16 cellular contexts compared by ENCODE assay signal in the genomic region with DNA sequence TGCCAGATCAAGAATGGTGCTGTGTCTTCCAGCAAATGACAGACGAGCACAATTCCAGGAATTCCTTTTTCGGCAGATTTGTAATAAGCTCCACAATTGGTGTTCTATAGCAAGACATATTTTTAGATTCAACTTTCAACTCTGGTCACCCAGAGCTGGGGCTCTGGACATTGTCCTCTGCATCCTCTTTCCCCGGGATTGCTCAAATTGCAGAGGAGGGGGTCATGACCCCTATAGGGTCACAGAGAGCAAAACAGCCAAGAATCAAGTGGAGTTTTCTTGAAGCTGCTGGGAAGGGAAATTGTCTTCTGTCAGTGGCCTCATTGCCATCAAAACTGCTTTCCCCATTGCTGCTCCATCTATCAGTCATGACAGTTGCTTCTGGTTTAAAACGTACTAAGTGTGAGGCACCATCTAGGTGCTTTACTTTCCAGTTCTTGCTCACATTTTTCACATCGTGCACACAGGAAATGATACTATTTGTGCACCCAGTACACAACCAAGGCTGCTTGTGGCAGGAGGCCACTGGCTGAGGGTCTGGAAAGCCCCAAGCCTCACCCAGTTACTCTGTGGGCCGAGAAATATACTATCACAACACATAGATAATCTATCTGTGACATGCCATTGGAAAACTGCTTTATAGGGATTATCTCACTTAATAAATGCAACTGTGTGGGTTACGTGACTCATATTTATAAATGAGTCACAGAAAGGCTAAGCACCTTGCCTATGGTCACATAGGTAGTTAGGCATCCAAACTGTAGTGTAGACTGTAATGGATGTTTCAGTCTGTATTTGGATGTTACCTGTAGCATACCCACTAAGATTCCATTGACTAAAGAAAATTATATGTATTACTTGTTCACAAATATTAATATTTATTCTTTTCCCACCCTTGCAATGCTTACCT.
DNase-seq lines count a peak whose midpoint lies in the region; ATAC-seq, FAIRE-seq and TF ChIP-seq lines count a peak whose summit lies in the region.
"Had no signal": no experiment of that assay in that cellular context is flagged by ENCODE, and none has a peak within 500 bp of the region (broad histone marks: within the 10 kb centered on the region; RNA-seq: fewer than 3 reads in every experiment).

No MANE protein-coding gene starts in this region.

- peak; percentile 86 for FAIRE-seq in GM12891 (lab: Jason Lieb, UNC)

- H3K4me1 Mint-ChIP-seq in activated T-helper 2 cell treated with anti-CD3 and anti-CD28 coated beads, Interferon-gamma antibody, Interleukin-2, Interleukin-4, amounts not matched to agents 10 μg/mL and 5 μg/mL and 100 μg/mL, durations not matched to agents 14 hours and 24 hours and 36 hours (ENCODE audit: low read depth): peaks cover 10% of the 10 kb centered on the region
- H3K4me1 Mint-ChIP-seq in T-cell: peaks cover 0 to 1% (median 0%) of the 10 kb centered on the region in 3 donors

- TF ChIP-seq CTCF in foreskin fibroblast (IDR thresholded peaks at IDR 0.05; ENCODE audit: low read depth, low read length): no peak

- H3K4me3 ChIP-seq in foreskin fibroblast (ENCODE audit: low read depth in 1 of 2, low read length in 2 of 2): no peak overlapping the region
- H3K4me3 ChIP-seq: ovary had no signal

- peak overlapping the region; percentile 58 for H3K27ac Mint-ChIP-seq in activated T-helper 2 cell treated with anti-CD3 and anti-CD28 coated beads, Interferon-gamma antibody, Interleukin-2, Interleukin-4, amounts not matched to agents 10 μg/mL and 5 μg/mL and 100 μg/mL, durations not matched to agents 14 hours and 24 hours and 36 hours
- H3K27ac Mint-ChIP-seq in T-cell: no peak overlapping the region
- H3K27ac Mint-ChIP-seq: CD8-positive, alpha-beta T cell; HFFc6 had no signal

- H3K36me3 Mint-ChIP-seq in activated T-helper 2 cell treated with anti-CD3 and anti-CD28 coated beads, Interferon-gamma antibody, Interleukin-2, Interleukin-4, amounts not matched to agents 10 μg/mL and 5 μg/mL and 100 μg/mL, durations not matched to agents 14 hours and 24 hours and 36 hours (ENCODE audit: low read depth): no peaks in the 10 kb centered on the region
- H3K36me3 Mint-ChIP-seq in T-cell: no peaks in the 10 kb centered on the region
- H3K36me3 Mint-ChIP-seq: CD8-positive, alpha-beta T cell had no signal

- peak; percentile 95 for ATAC-seq in GM18868 (IDR thresholded peaks at IDR 0.05; ENCODE audit: unreplicated experiment)
- ATAC-seq in HG02970 (IDR thresholded peaks at IDR 0.05; ENCODE audit: low FRiP score, unreplicated experiment): peak; percentile 49
- no peak for ATAC-seq in T-cell (replicated peaks in 1 of 4)
- ATAC-seq: CD8-positive, alpha-beta T cell; Right ventricle myocardium inferior had no signal

- intact Hi-C loops in activated T-helper 2 cell treated with anti-CD3 and anti-CD28 coated beads, Interferon-gamma antibody, Interleukin-2, Interleukin-4, amounts not matched to agents 10 μg/mL and 5 μg/mL and 100 μg/mL, durations not matched to agents 14 hours and 24 hours and 36 hours (cut with micrococcal nuclease): no loop called here

- TF ChIP-seq POLR2A in GM12891 (IDR thresholded peaks at IDR 0.05; ENCODE audit: low read depth, low read length): no peak

- no peak overlapping the region for H3K4me3 Mint-ChIP-seq in activated T-helper 2 cell treated with anti-CD3 and anti-CD28 coated beads, Interferon-gamma antibody, Interleukin-2, Interleukin-4, amounts not matched to agents 10 μg/mL and 5 μg/mL and 100 μg/mL, durations not matched to agents 14 hours and 24 hours and 36 hours (ENCODE audit: low read depth)
- no peak overlapping the region for H3K4me3 Mint-ChIP-seq in T-cell
- H3K4me3 Mint-ChIP-seq: CD8-positive, alpha-beta T cell; HFFc6 had no signal

- H3K9me3 Mint-ChIP-seq in activated T-helper 2 cell treated with anti-CD3 and anti-CD28 coated beads, Interferon-gamma antibody, Interleukin-2, Interleukin-4, amounts not matched to agents 10 μg/mL and 5 μg/mL and 100 μg/mL, durations not matched to agents 14 hours and 24 hours and 36 hours: peaks cover 8% of the 10 kb centered on the region
- H3K9me3 Mint-ChIP-seq in T-cell: peaks cover 0 to 3% (median 0%) of the 10 kb centered on the region in 3 donors
- H3K9me3 Mint-ChIP-seq: CD8-positive, alpha-beta T cell; HFFc6 had no signal

- POLR2A ChIA-PET in T-cell (lab: Charles Lee): no interaction called here

- CTCF ChIA-PET in T-cell (lab: Charles Lee): no interaction called here

- no peaks in the 10 kb centered on the region for H3K27me3 Mint-ChIP-seq in activated T-helper 2 cell treated with anti-CD3 and anti-CD28 coated beads, Interferon-gamma antibody, Interleukin-2, Interleukin-4, amounts not matched to agents 10 μg/mL and 5 μg/mL and 100 μg/mL, durations not matched to agents 14 hours and 24 hours and 36 hours (ENCODE audit: low read depth)
- peaks cover 9 to 16% of the 10 kb centered on the region in 2 donors for H3K27me3 Mint-ChIP-seq in T-cell

- DNase-seq in GM12891 (ENCODE audit: insufficient read length, low spot score) (no peak), anterior cingulate cortex (lab: John Stamatoyannopoulos, UW) (no peak), T-cell (no peak), foreskin fibroblast (no peak), superior temporal gyrus (ENCODE audit: extremely low spot score) (no peak)
- DNase-seq in activated T-helper 2 cell treated with anti-CD3 and anti-CD28 coated beads, Interferon-gamma antibody, Interleukin-2, Interleukin-4, amounts not matched to agents 10 μg/mL and 5 μg/mL and 100 μg/mL, durations not matched to agents 14 hours and 24 hours and 36 hours (ENCODE audit: low spot score): peak; percentile 11
- DNase-seq: CD8-positive, alpha-beta T cell; head of caudate nucleus; HFFc6; NCI-H2171 treated with DMSO at 0.1 percent for 48 hours; ovary; stimulated activated CD4-positive, alpha-beta T cell treated with anti-CD3 and anti-CD28 coated beads, Interleukin-2, amount 100 ng/mL, for 48 hours; WERI-Rb-1 had no signal

TF ChIP-seq in GM12891, 5 proteins besides CTCF, POLR2A, EP300 and RAD21:
- TF ChIP-seq POU2F2 (IDR thresholded peaks at IDR 0.05; ENCODE audit: low read depth, low read length) (no peak), POLR2AphosphoS5 (IDR thresholded peaks at IDR 0.05; ENCODE audit: low read depth, low read length) (no peak), TAF1 (IDR thresholded peaks at IDR 0.05; ENCODE audit: low read depth, low read length) (no peak), SPI1 (IDR thresholded peaks at IDR 0.05; ENCODE audit: low read depth, low read length) (no peak), PAX5 (IDR thresholded peaks at IDR 0.05; ENCODE audit: insufficient read depth, low read length, severe bottlenecking) (no peak)
TF ChIP-seq in GM12891: peak in this region for 0.

Comparison
In these comparisons a context has a peak if more than half of its experiments do, and no peak if none do; other contexts are left out.
1. ATAC-seq: peak in GM18868 (single experiment) and HG02970 (single experiment); none in T-cell (0 of 4).